Comparison of ENCODE assay signal across 29 cellular contexts in the genomic region with DNA sequence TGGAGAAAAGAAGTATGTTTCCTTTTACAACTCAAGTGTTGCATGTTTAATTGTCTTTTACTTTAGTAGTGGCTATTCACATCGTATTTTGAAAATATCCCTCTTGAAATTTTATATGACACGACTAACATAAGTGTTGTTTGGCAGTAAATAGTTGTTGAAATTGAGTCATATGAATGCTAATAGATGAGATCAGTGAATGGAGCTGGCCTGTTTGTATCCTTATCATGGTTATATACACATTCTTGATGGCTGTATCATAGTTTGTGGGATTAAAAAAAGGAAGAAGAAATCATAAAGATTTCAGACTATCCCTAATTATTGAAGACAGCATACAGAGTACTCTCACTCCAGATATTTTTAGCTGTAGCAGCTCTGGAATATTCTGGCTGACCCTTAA. TPM values are rescaled to one million over a fixed set of nuclear protein-coding genes. Genes with fewer than 3 reads are reported as not detected.
DNase-seq lines count a peak whose midpoint lies in the region; ATAC-seq, FAIRE-seq and TF ChIP-seq lines count a peak whose summit lies in the region.
"Had no signal": no experiment of that assay in that cellular context is flagged by ENCODE, and none has a peak within 500 bp of the region (broad histone marks: within the 10 kb centered on the region; RNA-seq: fewer than 3 reads in every experiment).

No MANE protein-coding gene starts in this region.

- ATAC-seq in PC-3: peak; percentile 85
- no peak for ATAC-seq in HG03432 (IDR thresholded peaks at IDR 0.05; ENCODE audit: unreplicated experiment)
- ATAC-seq in GM21381 (IDR thresholded peaks at IDR 0.05; ENCODE audit: unreplicated experiment): no peak
- ATAC-seq in activated T-cell treated with anti-CD3 and anti-CD28 coated beads, Interleukin-2, amount 50 U/mL, for 4 hours: no peak
- ATAC-seq in natural killer cell treated with Interleukin-12 subunit alpha and Interleukin-12 subunit beta and Interleukin-15 and Interleukin-18, amount 100 ng/mL, for 72 hours: no peak
- ATAC-seq: activated CD8-positive, alpha-beta T cell treated with anti-CD3 and anti-CD28 coated beads for 36 hours; activated naive CD4-positive, alpha-beta T cell treated with anti-CD3 and anti-CD28 coated beads, Interleukin-2, amount 50 U/mL, for 72 hours; HepG2 had no signal

- H3K4me1 Mint-ChIP-seq in activated T-cell treated with anti-CD3 and anti-CD28 coated beads, Interleukin-2, amount 50 U/mL, for 4 hours (ENCODE audit: low read depth): no peaks in the 10 kb centered on the region
- H3K4me1 Mint-ChIP-seq in natural killer cell treated with Interleukin-12 subunit alpha and Interleukin-12 subunit beta and Interleukin-15 and Interleukin-18, amount 100 ng/mL, for 72 hours (ENCODE audit: low read depth in 2 of 2): no peaks in the 10 kb centered on the region

- H3K9ac ChIP-seq in PC-3 (ENCODE audit: low read length): no peak overlapping the region
- H3K9ac ChIP-seq in keratinocyte (ENCODE audit: control insufficient read depth, extremely low read depth, insufficient read depth, low read length): no peak overlapping the region
- H3K9ac ChIP-seq: neural progenitor cell, parathyroid adenoma had no signal

- no peaks in the 10 kb centered on the region for H3K9me2 ChIP-seq in PC-3 (replicated peaks; ENCODE audit: low read length)

- H4K20me1 ChIP-seq in PC-3 (ENCODE audit: low read length): no peaks in the 10 kb centered on the region
- H4K20me1 ChIP-seq in keratinocyte (ENCODE audit: control insufficient read depth, extremely low read depth, insufficient read depth, low read length): no peaks in the 10 kb centered on the region

- no peaks in the 10 kb centered on the region for H3K9me3 Mint-ChIP-seq in activated T-cell treated with anti-CD3 and anti-CD28 coated beads, Interleukin-2, amount 50 U/mL, for 4 hours
- H3K9me3 Mint-ChIP-seq in natural killer cell treated with Interleukin-12 subunit alpha and Interleukin-12 subunit beta and Interleukin-15 and Interleukin-18, amount 100 ng/mL, for 72 hours: no peaks in the 10 kb centered on the region
- H3K9me3 Mint-ChIP-seq: activated CD8-positive, alpha-beta T cell treated with anti-CD3 and anti-CD28 coated beads for 36 hours; activated naive CD4-positive, alpha-beta T cell treated with anti-CD3 and anti-CD28 coated beads, Interleukin-2, amount 50 U/mL, for 72 hours; activated T-helper 2 cell treated with anti-CD3 and anti-CD28 coated beads, Interferon-gamma antibody, Interleukin-2, Interleukin-4, amounts not matched to agents 10 μg/mL and 5 μg/mL and 100 μg/mL, durations not matched to agents 14 hours and 24 hours and 36 hours; T-helper 1 cell treated with Interleukin-12 subunit alpha and Interleukin-12 subunit beta and Interleukin-4 antibody, amounts not matched to agents 30 μg/mL and 1 μg/mL, for 36 hours had no signal

- BruUV-seq in PC-3 (replicated peaks; lab: Mats Ljungman, UMichigan): no TSS peak

- DNase-seq in DMS79 treated with DMSO at 0.1 percent for 48 hours (lab: John Stamatoyannopoulos, UW) (peak; percentile 25), PC-3 (peak; percentile 71), brain microvascular endothelial cell (peak; percentile 20), keratinocyte (ENCODE audit: low read depth, low spot score) (peak; percentile 32)
- DNase-seq in activated T-cell treated with anti-CD3 and anti-CD28 coated beads, Interleukin-2, amount 50 U/mL, for 4 hours: no peak
- no peak for DNase-seq in natural killer cell treated with Interleukin-12 subunit alpha and Interleukin-12 subunit beta and Interleukin-15 and Interleukin-18, amount 100 ng/mL, for 72 hours (ENCODE audit: low spot score)
- DNase-seq: activated CD4-positive, CD25-positive, alpha-beta regulatory T cell treated with anti-CD3 and anti-CD28 coated beads, Interleukin-2, amount 50 U/mL, for 72 hours; activated CD8-positive, alpha-beta T cell treated with anti-CD3 and anti-CD28 coated beads for 36 hours; anterior cingulate cortex; Caco-2; DND-41; NCI-H187; NCI-H69; Peyer's patch; stimulated activated CD4-positive, alpha-beta T cell treated with anti-CD3 and anti-CD28 coated beads, Interleukin-2, amount 100 ng/mL, for 24 hours had no signal

- H3K79me2 ChIP-seq in PC-3 (ENCODE audit: low read length) (no peaks in the 10 kb centered on the region), keratinocyte (ENCODE audit: control insufficient read depth, insufficient read depth, low read length) (no peaks in the 10 kb centered on the region)
- H3K79me2 ChIP-seq: parathyroid adenoma had no signal

- no peaks in the 10 kb centered on the region for H3F3A ChIP-seq in PC-3 (ENCODE audit: low read length, unreplicated experiment)

- H3K4me3 Mint-ChIP-seq in activated T-cell treated with anti-CD3 and anti-CD28 coated beads, Interleukin-2, amount 50 U/mL, for 4 hours: no peak overlapping the region
- H3K4me3 Mint-ChIP-seq in natural killer cell treated with Interleukin-12 subunit alpha and Interleukin-12 subunit beta and Interleukin-15 and Interleukin-18, amount 100 ng/mL, for 72 hours: no peak overlapping the region
- H3K4me3 Mint-ChIP-seq: activated CD8-positive, alpha-beta T cell treated with anti-CD3 and anti-CD28 coated beads for 36 hours; neural progenitor cell; T-helper 1 cell treated with Interleukin-12 subunit alpha and Interleukin-12 subunit beta and Interleukin-4 antibody, amounts not matched to agents 30 μg/mL and 1 μg/mL, for 36 hours had no signal

- in situ Hi-C loops in brain microvascular endothelial cell (cut with HindIII; ENCODE audit: low pct_ligation_motif_present, low sequenced_read_pairs): loop anchor here (25.0 kb wide), 1 partner anchor 256 kb away; no protein-coding TSS in a partner anchor

- H3K27ac Mint-ChIP-seq in natural killer cell treated with Interleukin-12 subunit alpha and Interleukin-12 subunit beta and Interleukin-15 and Interleukin-18, amount 100 ng/mL, for 72 hours: no peak overlapping the region
- H3K27ac Mint-ChIP-seq: activated CD8-positive, alpha-beta T cell treated with anti-CD3 and anti-CD28 coated beads for 36 hours; activated naive CD4-positive, alpha-beta T cell treated with anti-CD3 and anti-CD28 coated beads, Interleukin-2, amount 50 U/mL, for 72 hours; activated T-helper 2 cell treated with anti-CD3 and anti-CD28 coated beads, Interferon-gamma antibody, Interleukin-2, Interleukin-4, amounts not matched to agents 10 μg/mL and 5 μg/mL and 100 μg/mL, durations not matched to agents 14 hours and 24 hours and 36 hours; neural progenitor cell; T-helper 1 cell treated with Interleukin-12 subunit alpha and Interleukin-12 subunit beta and Interleukin-4 antibody, amounts not matched to agents 30 μg/mL and 1 μg/mL, for 36 hours had no signal

- H3K4me1 ChIP-seq in PC-3 (ENCODE audit: insufficient read depth, low read length) (peaks cover 11% of the 10 kb centered on the region), keratinocyte (ENCODE audit: control insufficient read depth, extremely low read depth, insufficient read depth, low read length) (no peaks in the 10 kb centered on the region)
- H3K4me1 ChIP-seq: Caco-2, parathyroid adenoma, Peyer's patch, tibial nerve had no signal

- H3K27me3 Mint-ChIP-seq in activated T-cell treated with anti-CD3 and anti-CD28 coated beads, Interleukin-2, amount 50 U/mL, for 4 hours (ENCODE audit: low read depth): peaks cover 25% of the 10 kb centered on the region
- peaks cover 15 to 23% of the 10 kb centered on the region in 2 donors for H3K27me3 Mint-ChIP-seq in natural killer cell treated with Interleukin-12 subunit alpha and Interleukin-12 subunit beta and Interleukin-15 and Interleukin-18, amount 100 ng/mL, for 72 hours

- peak overlapping the region; percentile 9; the same call in 1 of the 2 replicates for H3K4me2 ChIP-seq in PC-3 (ENCODE audit: low read length)
- H3K4me2 ChIP-seq in keratinocyte (ENCODE audit: control insufficient read depth, extremely low read depth, insufficient read depth, low read depth, low read length): no peak overlapping the region
- H3K4me2 ChIP-seq: neural progenitor cell had no signal

- H3K27me3 ChIP-seq in PC-3 (ENCODE audit: low read length) (peaks cover 19% of the 10 kb centered on the region; the same call in 1 of the 2 replicates), brain microvascular endothelial cell (replicated peaks) (peaks cover 2% of the 10 kb centered on the region), keratinocyte (ENCODE audit: control insufficient read depth, extremely low read depth, insufficient read depth, low read length) (no peaks in the 10 kb centered on the region)
- H3K27me3 ChIP-seq: Peyer's patch, SJSA1, tibial nerve had no signal

- H3K9me3 ChIP-seq in PC-3 (ENCODE audit: low read length): no peaks in the 10 kb centered on the region
- H3K9me3 ChIP-seq in keratinocyte (ENCODE audit: control insufficient read depth, low read depth, low read length): no peaks in the 10 kb centered on the region
- H3K9me3 ChIP-seq: Caco-2, Peyer's patch, SJSA1, tibial nerve had no signal

- POLR2A ChIA-PET in PC-3 (lab: Charles Lee; ENCODE audit: unreplicated experiment): interaction anchor here (0.6 kb wide), 1 partner anchor 10 kb away, joined by 3 read pairs; no protein-coding TSS in a partner anchor

- TF ChIP-seq CTCF in PC-3 (conservative IDR thresholded peaks at IDR 0.05; ENCODE audit: low read depth, low read length) (no peak), brain microvascular endothelial cell (IDR thresholded peaks at IDR 0.05; ENCODE audit: low read depth, low read length, missing control alignments) (no peak), keratinocyte (optimal IDR thresholded peaks at IDR 0.05 in 1 of 3, IDR thresholded peaks at IDR 0.05 in 1 of 3, conservative IDR thresholded peaks at IDR 0.05 in 1 of 3; ENCODE audit: extremely low read depth in 1 of 3, insufficient read depth in 2 of 3, low read length in 3 of 3) (no peak)

- intact Hi-C loops in PC-3 (cut with micrococcal nuclease): loop anchor here (10.0 kb wide), 1 partner anchor 788 kb away; no protein-coding TSS in a partner anchor

- no peaks in the 10 kb centered on the region for H3K36me3 Mint-ChIP-seq in activated T-cell treated with anti-CD3 and anti-CD28 coated beads, Interleukin-2, amount 50 U/mL, for 4 hours (ENCODE audit: insufficient read depth)
- no peaks in the 10 kb centered on the region for H3K36me3 Mint-ChIP-seq in natural killer cell treated with Interleukin-12 subunit alpha and Interleukin-12 subunit beta and Interleukin-15 and Interleukin-18, amount 100 ng/mL, for 72 hours
- H3K36me3 Mint-ChIP-seq: activated naive CD4-positive, alpha-beta T cell treated with anti-CD3 and anti-CD28 coated beads, Interleukin-2, amount 50 U/mL, for 72 hours; neural progenitor cell had no signal

- no peaks in the 10 kb centered on the region for H3K36me3 ChIP-seq in PC-3 (ENCODE audit: low read depth, low read length)
- no peaks in the 10 kb centered on the region for H3K36me3 ChIP-seq in brain microvascular endothelial cell (replicated peaks)
- no peaks in the 10 kb centered on the region for H3K36me3 ChIP-seq in keratinocyte (ENCODE audit: control insufficient read depth in 2 of 2, extremely low read depth in 1 of 2, insufficient read depth in 2 of 2, low read length in 2 of 2)
- H3K36me3 ChIP-seq: neural progenitor cell, Peyer's patch, SJSA1, tibial nerve had no signal

- FAIRE-seq in keratinocyte (lab: Jason Lieb, UNC): no peak
- FAIRE-seq: HepG2 had no signal

- CTCF ChIA-PET in PC-3 (lab: Charles Lee): no interaction called here

- no peaks in the 10 kb centered on the region for H3K9me1 ChIP-seq in keratinocyte (ENCODE audit: control insufficient read depth, extremely low read depth, insufficient read depth, low read length)

- H3K4me3 ChIP-seq in PC-3 (ENCODE audit: low read length) (no peak overlapping the region), brain microvascular endothelial cell (ENCODE audit: low read depth, low read length) (no peak overlapping the region), keratinocyte (ENCODE audit: control insufficient read depth in 2 of 3, extremely low read depth in 1 of 3, insufficient read depth in 2 of 3, low read depth in 1 of 3, low read length in 3 of 3) (no peak overlapping the region)
- H3K4me3 ChIP-seq: neural progenitor cell, Peyer's patch, SJSA1, tibial nerve had no signal

- dilution Hi-C loops in keratinocyte (cut with MboI; ENCODE audit: extremely low pct_ligation_motif_present, low sequenced_read_pairs): loop anchor here (25.0 kb wide), 1 partner anchor 256 kb away; no protein-coding TSS in a partner anchor

- H2AFZ ChIP-seq in PC-3 (ENCODE audit: low read length) (no peak overlapping the region), keratinocyte (ENCODE audit: control insufficient read depth, low read length) (no peak overlapping the region)
- H2AFZ ChIP-seq: neural progenitor cell, parathyroid adenoma had no signal

- H3K27ac ChIP-seq in PC-3 (ENCODE audit: low read length) (no peak overlapping the region), brain microvascular endothelial cell (no peak overlapping the region), keratinocyte (ENCODE audit: control insufficient read depth, insufficient read depth, low read length) (no peak overlapping the region)
- H3K27ac ChIP-seq: C4-2B, neural progenitor cell, parathyroid adenoma, Peyer's patch, SJSA1, tibial nerve had no signal

RNA-seq across cellular contexts. Expression of gene RAE1, which starts 8.2 kb away (rescaled TPM):
- 99.8 and 183 TPM in 2 replicates for total RNA-seq in PC-3 (2014; rRNA removed)
- 18.7 to 57.4 TPM (median 32.4 TPM) in 3 replicates for polyA plus RNA-seq in keratinocyte
- 19.2 TPM for polyA plus RNA-seq in keratinocyte (2011; ENCODE audit: low read depth)
- polyA plus RNA-seq in keratinocyte (2011; cell fraction: cytosol; rRNA removed): 37.3 and 49.4 TPM in 2 replicates
- polyA plus RNA-seq in keratinocyte (2011; cell fraction: nucleus; rRNA removed): 89.4 and 97.6 TPM in 2 replicates
- polyA plus RNA-seq in keratinocyte (2012; ENCODE audit: low replicate concordance): 29.6 and 35.0 TPM in 2 replicates
- polyA minus RNA-seq in keratinocyte: 12.9 to 42.4 TPM (median 21.6 TPM) in 3 replicates
- 13.6 TPM for polyA minus RNA-seq in keratinocyte (2011; cell fraction: cytosol; rRNA and poly(A)+ RNA removed)
- 23.8 and 42.4 TPM in 2 replicates for polyA minus RNA-seq in keratinocyte (2011; cell fraction: nucleus; rRNA and poly(A)+ RNA removed)
- total RNA-seq in activated T-cell treated with anti-CD3 and anti-CD28 coated beads, Interleukin-2, amount 50 U/mL, for 4 hours: 10 to 100 TPM; 64.7 to 73.8 (median 68.5) TPM
- 10 to 100 TPM; 43.6 to 86.0 TPM for total RNA-seq in natural killer cell treated with Interleukin-12 subunit alpha and Interleukin-12 subunit beta and Interleukin-15 and Interleukin-18, amount 100 ng/mL, for 72 hours

RNA-seq across cellular contexts. Expression of gene SPO11, which starts 13.2 kb away (rescaled TPM):
- not detected in 2 replicates for total RNA-seq in PC-3 (2014; rRNA removed)
- not detected in 3 replicates for polyA plus RNA-seq in keratinocyte
- polyA plus RNA-seq in keratinocyte (2011; ENCODE audit: low read depth): not detected
- not detected in 2 replicates for polyA plus RNA-seq in keratinocyte (2011; cell fraction: cytosol; rRNA removed)
- polyA plus RNA-seq in keratinocyte (2011; cell fraction: nucleus; rRNA removed): not detected in 2 replicates
- not detected in 2 replicates for polyA plus RNA-seq in keratinocyte (2012; ENCODE audit: low replicate concordance)
- polyA minus RNA-seq in keratinocyte: not detected in 3 replicates
- not detected for polyA minus RNA-seq in keratinocyte (2011; cell fraction: cytosol; rRNA and poly(A)+ RNA removed)
- not detected in 2 replicates for polyA minus RNA-seq in keratinocyte (2011; cell fraction: nucleus; rRNA and poly(A)+ RNA removed)
- total RNA-seq in activated T-cell treated with anti-CD3 and anti-CD28 coated beads, Interleukin-2, amount 50 U/mL, for 4 hours: not detected
- not detected for total RNA-seq in natural killer cell treated with Interleukin-12 subunit alpha and Interleukin-12 subunit beta and Interleukin-15 and Interleukin-18, amount 100 ng/mL, for 72 hours
- total RNA-seq: activated CD8-positive, alpha-beta T cell treated with anti-CD3 and anti-CD28 coated beads for 36 hours; activated naive CD4-positive, alpha-beta T cell treated with anti-CD3 and anti-CD28 coated beads, Interleukin-2, amount 50 U/mL, for 72 hours; activated T-helper 2 cell treated with anti-CD3 and anti-CD28 coated beads, Interferon-gamma antibody, Interleukin-2, Interleukin-4, amounts not matched to agents 10 μg/mL and 5 μg/mL and 100 μg/mL, durations not matched to agents 14 hours and 24 hours and 36 hours; Caco-2; dermis microvascular lymphatic vessel endothelial cell; HepG2; LHCN-M2; lung microvascular endothelial cell; Peyer's patch; SJSA1; tibial nerve had no signal
- polyA plus RNA-seq: HepG2 had no signal

RNA-seq across cellular contexts. Expression of gene RBM38, which starts 48.4 kb away (rescaled TPM):
- 56.5 and 59.3 TPM in 2 replicates for total RNA-seq in PC-3 (2014; rRNA removed)
- polyA plus RNA-seq in keratinocyte: 5.1 to 6.7 TPM (median 5.7 TPM) in 3 replicates
- 1.1 TPM for polyA plus RNA-seq in keratinocyte (2011; ENCODE audit: low read depth)
- 4.3 and 8.2 TPM in 2 replicates for polyA plus RNA-seq in keratinocyte (2011; cell fraction: cytosol; rRNA removed)
- polyA plus RNA-seq in keratinocyte (2011; cell fraction: nucleus; rRNA removed): 5.3 and 7.9 TPM in 2 replicates
- 1.9 and 7.4 TPM in 2 replicates for polyA plus RNA-seq in keratinocyte (2012; ENCODE audit: low replicate concordance)
- 3.5 to 4.2 TPM (median 4.1 TPM) in 3 replicates for polyA minus RNA-seq in keratinocyte
- polyA minus RNA-seq in keratinocyte (2011; cell fraction: cytosol; rRNA and poly(A)+ RNA removed): 18.4 TPM
- 2.7 and 3.7 TPM in 2 replicates for polyA minus RNA-seq in keratinocyte (2011; cell fraction: nucleus; rRNA and poly(A)+ RNA removed)
- 100 to 1,000 TPM; 123 to 172 (median 129) TPM for total RNA-seq in activated T-cell treated with anti-CD3 and anti-CD28 coated beads, Interleukin-2, amount 50 U/mL, for 4 hours
- total RNA-seq in natural killer cell treated with Interleukin-12 subunit alpha and Interleukin-12 subunit beta and Interleukin-15 and Interleukin-18, amount 100 ng/mL, for 72 hours: 10 to 100 TPM; 18.3 to 29.2 TPM

Comparison
In these comparisons a context has a peak if more than half of its experiments do, and no peak if none do; other contexts are left out.
1. DNase-seq: peak in DMS79 treated with DMSO at 0.1 percent for 48 hours (single experiment), PC-3 (single experiment), brain microvascular endothelial cell (single experiment) and keratinocyte (single experiment); none in activated T-cell treated with anti-CD3 and anti-CD28 coated beads, Interleukin-2, amount 50 U/mL, for 4 hours (single experiment) and natural killer cell treated with Interleukin-12 subunit alpha and Interleukin-12 subunit beta and Interleukin-15 and Interleukin-18, amount 100 ng/mL, for 72 hours (single experiment).